Comparison of ENCODE assay signal across 9 cellular contexts in the genomic region with DNA sequence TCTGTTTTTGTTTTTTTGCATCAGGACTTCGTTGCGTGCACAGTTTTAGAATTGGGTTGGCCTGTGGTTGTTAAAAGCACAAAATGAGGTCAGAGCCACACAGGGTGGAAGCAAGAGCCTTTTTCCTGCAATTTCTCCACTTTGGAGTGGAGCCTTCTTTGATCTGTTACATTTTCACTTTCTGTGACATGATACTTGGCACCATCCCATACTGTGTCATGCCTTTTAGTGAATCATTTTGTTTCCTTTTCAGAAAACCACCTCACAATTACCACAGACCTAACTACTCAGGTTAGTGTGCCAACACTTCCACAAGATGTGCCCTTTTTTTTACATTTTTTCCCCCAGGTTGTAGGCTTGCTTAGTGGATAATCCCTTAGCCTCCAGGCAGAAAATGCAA. TPM values are rescaled to one million over a fixed set of nuclear protein-coding genes. Genes with fewer than 3 reads are reported as not detected.
A peak's percentile ranks its signal among the peaks of the same experiment; 100 is the strongest.
DNase-seq lines count a peak whose midpoint lies in the region; ATAC-seq and TF ChIP-seq lines count a peak whose summit lies in the region.
"Had no signal": no experiment of that assay in that cellular context is flagged by ENCODE, and none has a peak within 500 bp of the region (broad histone marks: within the 10 kb centered on the region; RNA-seq: fewer than 3 reads in every experiment).

No MANE protein-coding gene starts in this region.

- H3K27ac ChIP-seq in A673 (ENCODE audit: low read depth, low read length, poor library complexity, severe bottlenecking): no peak overlapping the region
- H3K27ac ChIP-seq in GM23248: no peak overlapping the region
- no peak overlapping the region for H3K27ac ChIP-seq in endodermal cell (ENCODE audit: low read depth, low read length)
- H3K27ac ChIP-seq: esophagus muscularis mucosa had no signal

- H3K9me3 ChIP-seq in A673 (ENCODE audit: low read depth, low read length, poor library complexity, severe bottlenecking) (no peaks in the 10 kb centered on the region), GM23248 (ENCODE audit: low read depth) (no peaks in the 10 kb centered on the region), endodermal cell (ENCODE audit: control insufficient read depth, low read length) (peaks cover 27% of the 10 kb centered on the region), HAP-1 (no peaks in the 10 kb centered on the region)
- H3K9me3 ChIP-seq: esophagus muscularis mucosa had no signal

- no peaks in the 10 kb centered on the region for H3K9me3 Mint-ChIP-seq in activated T-helper 17 cell treated with anti-CD3 and anti-CD28 coated beads, Interleukin-2, amount 50 U/mL, for 72 hours
- peaks cover 16% of the 10 kb centered on the region for H3K9me3 Mint-ChIP-seq in endodermal cell

- no peaks in the 10 kb centered on the region for H3K9me2 ChIP-seq in GM23248 (ENCODE audit: insufficient read depth)

- POLR2A ChIA-PET in A673 (lab: Charles Lee; ENCODE audit: low non-redundant PET): no interaction called here

- H3K36me3 ChIP-seq in A673 (ENCODE audit: insufficient read depth, low read length, poor library complexity, severe bottlenecking) (peaks cover 10% of the 10 kb centered on the region), GM23248 (ENCODE audit: low read depth) (no peaks in the 10 kb centered on the region), endodermal cell (ENCODE audit: control insufficient read depth, insufficient read depth, low read length) (peaks cover 70% of the 10 kb centered on the region), HAP-1 (replicated peaks) (peaks cover 3% of the 10 kb centered on the region; the same call in 1 of the 2 replicates)

- H3K27me3 Mint-ChIP-seq in activated T-helper 17 cell treated with anti-CD3 and anti-CD28 coated beads, Interleukin-2, amount 50 U/mL, for 72 hours: peaks cover 18% of the 10 kb centered on the region
- H3K27me3 Mint-ChIP-seq in endodermal cell (ENCODE audit: insufficient read depth): no peaks in the 10 kb centered on the region

- peak; percentile 46 for DNase-seq in A673 (ENCODE audit: low spot score)
- peak; percentile 80 for DNase-seq in GM23248
- peak; percentile 51 to 77 for DNase-seq in foreskin fibroblast
- DNase-seq in endodermal cell: no peak
- no peak for DNase-seq in HAP-1 (ENCODE audit: low spot score in 2 of 2)

- H3K4me1 Mint-ChIP-seq in activated T-helper 17 cell treated with anti-CD3 and anti-CD28 coated beads, Interleukin-2, amount 50 U/mL, for 72 hours: peaks cover 16% of the 10 kb centered on the region
- H3K4me1 Mint-ChIP-seq in endodermal cell: no peaks in the 10 kb centered on the region

- peaks cover 2% of the 10 kb centered on the region for H3K4me1 ChIP-seq in A673 (ENCODE audit: insufficient read depth, low read length, poor library complexity, severe bottlenecking)
- H3K4me1 ChIP-seq in GM23248 (ENCODE audit: insufficient read depth): peaks cover 6% of the 10 kb centered on the region; the same call in 1 of the 2 replicates
- no peaks in the 10 kb centered on the region for H3K4me1 ChIP-seq in endodermal cell (ENCODE audit: control insufficient read depth, insufficient read depth, low read length)
- H3K4me1 ChIP-seq in HAP-1: peaks cover 7% of the 10 kb centered on the region

- no peak for TF ChIP-seq CTCF in A673 (conservative IDR thresholded peaks at IDR 0.05; ENCODE audit: low read depth, low read length)
- no peak for TF ChIP-seq CTCF in foreskin fibroblast (IDR thresholded peaks at IDR 0.05; ENCODE audit: low read depth, low read length)
- no peak for TF ChIP-seq CTCF in endodermal cell (conservative IDR thresholded peaks at IDR 0.05)

- H3K79me2 ChIP-seq in GM23248 (ENCODE audit: insufficient read depth): no peaks in the 10 kb centered on the region

- no peak overlapping the region for H3K4me3 ChIP-seq in A673 (ENCODE audit: low read depth, low read length, poor library complexity, severe bottlenecking)
- no peak overlapping the region for H3K4me3 ChIP-seq in GM23248
- H3K4me3 ChIP-seq in foreskin fibroblast (ENCODE audit: low read depth in 1 of 2, low read length in 2 of 2): no peak overlapping the region
- H3K4me3 ChIP-seq in endodermal cell (ENCODE audit: low read length): no peak overlapping the region
- no peak overlapping the region for H3K4me3 ChIP-seq in HAP-1
- H3K4me3 ChIP-seq: esophagus muscularis mucosa had no signal

- H3K4me3 Mint-ChIP-seq in activated T-helper 17 cell treated with anti-CD3 and anti-CD28 coated beads, Interleukin-2, amount 50 U/mL, for 72 hours: peak overlapping the region; percentile 60
- H3K4me3 Mint-ChIP-seq in endodermal cell: no peak overlapping the region

- no TSS peak for BruUV-seq in A673 (replicated peaks; lab: Mats Ljungman, UMichigan)

- WGBS in GM23248 (ENCODE audit: low coverage in 1 of 2, low lambda C conversion rate in 2 of 2, missing lambda C conversion rate in 2 of 2), 2 experiments: 4 to 10% methylated on average over 2 of the region's 2 CpGs
- WGBS in endodermal cell (ENCODE audit: insufficient coverage in 1 of 2, insufficient read length in 1 of 2), 2 experiments: 95 to 100% methylated on average over 1 to 2 of the region's 2 CpGs

- no peaks in the 10 kb centered on the region for H3F3A ChIP-seq in GM23248 (ENCODE audit: insufficient read depth)

- no peaks in the 10 kb centered on the region for H3K27me3 ChIP-seq in A673 (replicated peaks; ENCODE audit: insufficient read depth, low read depth, low read length, poor library complexity)
- H3K27me3 ChIP-seq in GM23248 (replicated peaks; ENCODE audit: insufficient read depth): peaks cover 14% of the 10 kb centered on the region
- H3K27me3 ChIP-seq in endodermal cell (ENCODE audit: control insufficient read depth, insufficient read depth, low read length, poor library complexity, severe bottlenecking): no peaks in the 10 kb centered on the region
- H3K27me3 ChIP-seq in HAP-1 (ENCODE audit: low read depth): no peaks in the 10 kb centered on the region
- H3K27me3 ChIP-seq: esophagus muscularis mucosa had no signal

- H3K36me3 Mint-ChIP-seq in activated T-helper 17 cell treated with anti-CD3 and anti-CD28 coated beads, Interleukin-2, amount 50 U/mL, for 72 hours (ENCODE audit: low read depth): no peaks in the 10 kb centered on the region
- H3K36me3 Mint-ChIP-seq in endodermal cell (ENCODE audit: low read depth): peaks cover 81% of the 10 kb centered on the region

- H3K4me2 ChIP-seq in GM23248 (ENCODE audit: unreplicated experiment): no peak overlapping the region

- no peak overlapping the region for H2AFZ ChIP-seq in GM23248

- H3K9ac ChIP-seq in GM23248 (no peak overlapping the region), endodermal cell (ENCODE audit: extremely low read depth, low read length, poor library complexity, severe bottlenecking) (no peak overlapping the region)

- intact Hi-C loops in A673 (cut with micrococcal nuclease; ENCODE audit: unreplicated experiment): no loop called here

- peak; percentile 93 for ATAC-seq in activated T-helper 17 cell treated with anti-CD3 and anti-CD28 coated beads, Interleukin-2, amount 50 U/mL, for 72 hours (replicated peaks)
- ATAC-seq in GM18867 (IDR thresholded peaks at IDR 0.05; ENCODE audit: unreplicated experiment): no peak
- ATAC-seq in HG03469 (IDR thresholded peaks at IDR 0.05; ENCODE audit: unreplicated experiment): no peak

- H3K27ac Mint-ChIP-seq in activated T-helper 17 cell treated with anti-CD3 and anti-CD28 coated beads, Interleukin-2, amount 50 U/mL, for 72 hours: peak overlapping the region; percentile 90
- H3K27ac Mint-ChIP-seq in endodermal cell: no peak overlapping the region

- in situ Hi-C loops in GM23248 (cut with MboI): no loop called here
- in situ Hi-C loops in HAP-1 (cut with MboI; ENCODE audit: low sequenced_read_pairs): no loop called here

- CTCF ChIA-PET in A673 (lab: Charles Lee): no interaction called here

- H4K20me1 ChIP-seq in GM23248 (ENCODE audit: insufficient read depth): no peaks in the 10 kb centered on the region

RNA-seq across cellular contexts. Expression of gene MERTK, which starts 32.5 kb away (rescaled TPM):
- 18.4 and 20.1 TPM in 2 replicates for total RNA-seq in A673 (2021)
- under 0.01 TPM in 1 of 2 replicates, not detected in the other for total RNA-seq in GM23248 (2014; rRNA removed; shearing (Covaris generic))
- polyA plus RNA-seq in GM23248 (2016; fragmentation: Nextera tagmentation; extraction: Ambion mirVana): not detected in 2 replicates
- total RNA-seq in activated T-helper 17 cell treated with anti-CD3 and anti-CD28 coated beads, Interleukin-2, amount 50 U/mL, for 72 hours: under 1 TPM; 0.43 to 0.87 TPM
- 10 to 100 TPM; 22.3 to 36.6 TPM for total RNA-seq in endodermal cell
- polyA plus RNA-seq in endodermal cell (2013, experiment 1 of 2): 11.9 TPM
- polyA plus RNA-seq in endodermal cell (2013, experiment 2 of 2): 10.9 TPM

RNA-seq across cellular contexts. Expression of gene ANAPC1, which starts 46.9 kb away (rescaled TPM):
- total RNA-seq in A673 (2021) (102 and 107 TPM in 2 replicates), endodermal cell (10 to 100 TPM; 74.5 to 79.9 TPM)
- total RNA-seq in GM23248 (2014; rRNA removed; shearing (Covaris generic)): 26.5 and 35.7 TPM in 2 replicates
- polyA plus RNA-seq in GM23248 (2016; fragmentation: Nextera tagmentation; extraction: Ambion mirVana): 11.3 and 13.5 TPM in 2 replicates
- 100 to 1,000 TPM in 1 of 2 donors, 10 to 100 TPM in 1; 75.6 to 119 TPM for total RNA-seq in activated T-helper 17 cell treated with anti-CD3 and anti-CD28 coated beads, Interleukin-2, amount 50 U/mL, for 72 hours
- 33.4 TPM for polyA plus RNA-seq in endodermal cell (2013, experiment 1 of 2)
- polyA plus RNA-seq in endodermal cell (2013, experiment 2 of 2): 31.3 TPM

Comparison
In these comparisons a context has a peak if more than half of its experiments do, and no peak if none do; other contexts are left out.
1. DNase-seq: peak in A673 (single experiment), GM23248 (single experiment) and foreskin fibroblast (2 of 2); none in endodermal cell (single experiment) and HAP-1 (0 of 2).
2. RNA of gene MERTK, which starts 32.5 kb away (total RNA-seq): 22.3 to 36.6 TPM in endodermal cell and 18.4 to 20.1 TPM in A673; 0.43 to 0.87 TPM in activated T-helper 17 cell treated with anti-CD3 and anti-CD28 coated beads, Interleukin-2, amount 50 U/mL, for 72 hours and under 0.01 TPM in GM23248; every median in the first group is over 10 times any median in the second.